Comparison of ENCODE assay signal across 18 cellular contexts in genomic region chr11:35354644-35355043, GRCh38.
DNase-seq lines count a peak whose midpoint lies in the region; ATAC-seq, FAIRE-seq and TF ChIP-seq lines count a peak whose summit lies in the region.
"Had no signal": no experiment of that assay in that cellular context is flagged by ENCODE, and none has a peak within 500 bp of the region (broad histone marks: within the 10 kb centered on the region; RNA-seq: fewer than 3 reads in every experiment).

No MANE protein-coding gene starts in this region.

- FAIRE-seq in H54 (lab: Jason Lieb, UNC), result no peak
- FAIRE-seq: H1 had no signal

- intact Hi-C loops in left ventricle myocardium inferior (cut with micrococcal nuclease), result no loop called here
- intact Hi-C loops in right cardiac atrium (cut with DNase I), result no loop called here

- no peak for TF ChIP-seq CTCF in left ventricle myocardium inferior (IDR thresholded peaks at IDR 0.05; ENCODE audit: borderline replicate concordance)

- H3K27ac ChIP-seq in left ventricle myocardium inferior (replicated peaks) (peak overlapping the region; percentile 8), right cardiac atrium (ENCODE audit: low read length) (no peak overlapping the region)
- H3K27ac ChIP-seq: KMS-11 had no signal

- H3K27me3 ChIP-seq in left ventricle myocardium inferior (ENCODE audit: low read depth), result no peaks in the 10 kb centered on the region
- no peaks in the 10 kb centered on the region for H3K27me3 ChIP-seq in right cardiac atrium (ENCODE audit: control insufficient read depth, insufficient read depth)

- no peak overlapping the region for H3K4me3 ChIP-seq in left ventricle myocardium inferior
- H3K4me3 ChIP-seq in right cardiac atrium (ENCODE audit: low read length), result no peak overlapping the region

- no peaks in the 10 kb centered on the region for H3K36me3 ChIP-seq in left ventricle myocardium inferior

- DNase-seq in left ventricle myocardium inferior, result no peak
- no peak for DNase-seq in right cardiac atrium
- DNase-seq in amniotic stem cell (lab: John Stamatoyannopoulos, UW), result peak; percentile 66
- DNase-seq in hepatic stellate cell (ENCODE audit: low spot score), result peak; percentile 37
- peak; percentile 69 for DNase-seq in superior temporal gyrus (ENCODE audit: extremely low spot score)
- DNase-seq in H54 (ENCODE audit: insufficient read length, low spot score), result no peak
- DNase-seq in DMS153 (lab: John Stamatoyannopoulos, UW), result no peak
- DNase-seq: 8988T; Calu3; CD4-positive, alpha-beta T cell; DMS79; GDM1; NCI-H1417 treated with DMSO at 0.1 percent for 48 hours; NCI-H2081; NCI-H524 had no signal

- H3K9me3 ChIP-seq in left ventricle myocardium inferior (replicated peaks), result no peaks in the 10 kb centered on the region
- no peaks in the 10 kb centered on the region for H3K9me3 ChIP-seq in right cardiac atrium (ENCODE audit: control insufficient read depth, low read length)

- no peak for TF ChIP-seq POLR2A in H54 (IDR thresholded peaks at IDR 0.05; ENCODE audit: low read depth, low read length)

- 84% methylated on average over 7 of the region's 7 CpGs for WGBS in right cardiac atrium

- ATAC-seq in right cardiac atrium (no peak), HG02678 (IDR thresholded peaks at IDR 0.05; ENCODE audit: unreplicated experiment) (no peak)

- peaks cover 25% of the 10 kb centered on the region for H3K4me1 ChIP-seq in left ventricle myocardium inferior
- peaks cover 2% of the 10 kb centered on the region for H3K4me1 ChIP-seq in right cardiac atrium (ENCODE audit: control insufficient read depth, insufficient read depth, low read length)

Comparison
In these comparisons a context has a peak if more than half of its experiments do, and no peak if none do; other contexts are left out.
1. DNase-seq: peak in amniotic stem cell (single experiment), hepatic stellate cell (single experiment) and superior temporal gyrus (single experiment); none in left ventricle myocardium inferior (single experiment), right cardiac atrium (0 of 3), H54 (single experiment) and DMS153 (single experiment).